Comparison of ENCODE assay signal across 8 cellular contexts in the genomic region with DNA sequence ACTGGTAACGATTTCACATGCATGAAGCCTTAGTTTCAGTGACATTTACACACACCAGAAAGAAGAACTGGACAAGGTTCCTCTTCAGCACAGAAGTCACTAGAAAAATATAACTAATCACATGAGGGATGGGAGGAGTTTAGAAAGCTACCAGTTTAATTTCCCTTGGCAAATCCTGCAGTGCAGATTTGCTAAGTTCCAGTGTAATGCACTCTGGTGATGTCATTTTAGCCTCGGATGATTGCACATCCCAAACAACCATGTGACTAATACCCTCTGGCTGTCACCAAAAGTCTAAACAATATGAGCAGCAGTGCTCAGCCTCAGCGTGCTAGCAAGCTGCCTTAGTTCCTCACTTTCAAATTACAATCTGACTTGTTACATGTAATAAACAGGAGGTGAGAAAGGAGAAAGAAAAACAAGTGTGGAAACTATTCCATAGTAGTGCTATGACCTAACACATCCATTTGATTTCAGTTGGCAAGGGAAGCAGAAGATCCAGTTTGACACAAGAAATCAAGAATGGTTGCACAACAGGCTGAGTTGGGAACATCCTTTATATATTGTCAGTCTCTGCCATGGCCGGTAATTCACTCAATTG. TPM values are rescaled to one million over a fixed set of nuclear protein-coding genes. Genes with fewer than 3 reads are reported as not detected.
A peak's percentile ranks its signal among the peaks of the same experiment; 100 is the strongest.
DNase-seq lines count a peak whose midpoint lies in the region; ATAC-seq and TF ChIP-seq lines count a peak whose summit lies in the region.

No MANE protein-coding gene starts in this region.

- peak; percentile 35 for DNase-seq in D341Med (ENCODE audit: low spot score)
- DNase-seq in HuH-7.5 (ENCODE audit: low spot score): peak; percentile 21
- peak; percentile 79 to 83 for DNase-seq in SJSA1 (ENCODE audit: low read depth in 1 of 2, low spot score in 2 of 2)
- peak; percentile 98 for DNase-seq in fibroblast of mammary gland (ENCODE audit: low read depth)
- DNase-seq in WTC11 (ENCODE audit: low spot score): no peak
- DNase-seq in T-helper 2 cell treated with Interferon-gamma antibody and Interleukin-4, amounts not matched to agents 5 μg/mL and 100 μg/mL, for 36 hours (ENCODE audit: low spot score): no peak

- POLR2A ChIA-PET in WTC11 (lab: Charles Lee): no interaction called here

- no peak for TF ChIP-seq CTCF in fibroblast of mammary gland (conservative IDR thresholded peaks at IDR 0.05; ENCODE audit: control insufficient read depth, insufficient read depth, low read depth, low read length)
- TF ChIP-seq CTCF in neutrophil (IDR thresholded peaks at IDR 0.05): no peak
- TF ChIP-seq CTCF in WTC11 (IDR thresholded peaks at IDR 0.05): no peak

- no peaks in the 10 kb centered on the region for H3K27me3 Mint-ChIP-seq in WTC11 (ENCODE audit: low read depth)
- H3K27me3 Mint-ChIP-seq in T-helper 2 cell treated with Interferon-gamma antibody and Interleukin-4, amounts not matched to agents 5 μg/mL and 100 μg/mL, for 36 hours (ENCODE audit: low read depth): no peaks in the 10 kb centered on the region

- H3K9me3 ChIP-seq in SJSA1 (replicated peaks) (no peaks in the 10 kb centered on the region), neutrophil (no peaks in the 10 kb centered on the region)

- ATAC-seq in HG03457 (IDR thresholded peaks at IDR 0.05; ENCODE audit: unreplicated experiment): no peak
- no peak for ATAC-seq in WTC11

- no peaks in the 10 kb centered on the region for H3K4me1 Mint-ChIP-seq in WTC11
- H3K4me1 Mint-ChIP-seq in T-helper 2 cell treated with Interferon-gamma antibody and Interleukin-4, amounts not matched to agents 5 μg/mL and 100 μg/mL, for 36 hours (ENCODE audit: low read depth): peaks cover 14% of the 10 kb centered on the region

- H3K36me3 ChIP-seq in SJSA1: no peaks in the 10 kb centered on the region
- H3K36me3 ChIP-seq in neutrophil: no peaks in the 10 kb centered on the region

- H3K4me3 ChIP-seq in SJSA1: no peak overlapping the region
- no peak overlapping the region for H3K4me3 ChIP-seq in fibroblast of mammary gland (ENCODE audit: control insufficient read depth, low read depth, low read length)
- peak overlapping the region; percentile 30 to 39 for H3K4me3 ChIP-seq in neutrophil (ENCODE audit: low read depth in 1 of 2, low read length in 1 of 2)

- H3K4me1 ChIP-seq in SJSA1 (replicated peaks): peaks cover 36% of the 10 kb centered on the region
- peaks cover 28 to 44% of the 10 kb centered on the region in 2 experiments for H3K4me1 ChIP-seq in neutrophil (ENCODE audit: control insufficient read depth in 1 of 2, insufficient read depth in 1 of 2, low read depth in 1 of 2, low read length in 1 of 2)

- peak overlapping the region; percentile 75 for H3K27ac ChIP-seq in SJSA1
- peak overlapping the region; percentile 95 for H3K27ac ChIP-seq in neutrophil

- H3K27me3 ChIP-seq in SJSA1 (replicated peaks) (no peaks in the 10 kb centered on the region), neutrophil (no peaks in the 10 kb centered on the region)

- CTCF ChIA-PET in WTC11 (lab: Charles Lee): no interaction called here

- no peak overlapping the region for H3K27ac Mint-ChIP-seq in WTC11
- no peak overlapping the region for H3K27ac Mint-ChIP-seq in T-helper 2 cell treated with Interferon-gamma antibody and Interleukin-4, amounts not matched to agents 5 μg/mL and 100 μg/mL, for 36 hours

- no peak overlapping the region for H3K4me3 Mint-ChIP-seq in WTC11
- no peak overlapping the region for H3K4me3 Mint-ChIP-seq in T-helper 2 cell treated with Interferon-gamma antibody and Interleukin-4, amounts not matched to agents 5 μg/mL and 100 μg/mL, for 36 hours

- H3K9me3 Mint-ChIP-seq in WTC11: peaks cover 6% of the 10 kb centered on the region
- H3K9me3 Mint-ChIP-seq in T-helper 2 cell treated with Interferon-gamma antibody and Interleukin-4, amounts not matched to agents 5 μg/mL and 100 μg/mL, for 36 hours: no peaks in the 10 kb centered on the region

- no peaks in the 10 kb centered on the region for H3K36me3 Mint-ChIP-seq in WTC11
- H3K36me3 Mint-ChIP-seq in T-helper 2 cell treated with Interferon-gamma antibody and Interleukin-4, amounts not matched to agents 5 μg/mL and 100 μg/mL, for 36 hours (ENCODE audit: low read depth): no peaks in the 10 kb centered on the region

TF ChIP-seq in WTC11, 78 proteins besides CTCF, POLR2A, EP300 and RAD21:
- TF ChIP-seq NR3C1 (CRISPR knock-in tag; conservative IDR thresholded peaks at IDR 0.05; ENCODE audit: low read depth) (no peak), ZNF219 (CRISPR knock-in tag; IDR thresholded peaks at IDR 0.05; ENCODE audit: borderline replicate concordance) (no peak), NR1H2 (CRISPR knock-in tag; IDR thresholded peaks at IDR 0.05) (no peak)
- TF ChIP-seq, protein P1, sequence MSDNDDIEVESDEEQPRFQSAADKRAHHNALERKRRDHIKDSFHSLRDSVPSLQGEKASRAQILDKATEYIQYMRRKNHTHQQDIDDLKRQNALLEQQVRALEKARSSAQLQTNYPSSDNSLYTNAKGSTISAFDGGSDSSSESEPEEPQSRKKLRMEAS (CRISPR knock-in tag; IDR thresholded peaks at IDR 0.05): no peak
- TF ChIP-seq, protein P2, sequence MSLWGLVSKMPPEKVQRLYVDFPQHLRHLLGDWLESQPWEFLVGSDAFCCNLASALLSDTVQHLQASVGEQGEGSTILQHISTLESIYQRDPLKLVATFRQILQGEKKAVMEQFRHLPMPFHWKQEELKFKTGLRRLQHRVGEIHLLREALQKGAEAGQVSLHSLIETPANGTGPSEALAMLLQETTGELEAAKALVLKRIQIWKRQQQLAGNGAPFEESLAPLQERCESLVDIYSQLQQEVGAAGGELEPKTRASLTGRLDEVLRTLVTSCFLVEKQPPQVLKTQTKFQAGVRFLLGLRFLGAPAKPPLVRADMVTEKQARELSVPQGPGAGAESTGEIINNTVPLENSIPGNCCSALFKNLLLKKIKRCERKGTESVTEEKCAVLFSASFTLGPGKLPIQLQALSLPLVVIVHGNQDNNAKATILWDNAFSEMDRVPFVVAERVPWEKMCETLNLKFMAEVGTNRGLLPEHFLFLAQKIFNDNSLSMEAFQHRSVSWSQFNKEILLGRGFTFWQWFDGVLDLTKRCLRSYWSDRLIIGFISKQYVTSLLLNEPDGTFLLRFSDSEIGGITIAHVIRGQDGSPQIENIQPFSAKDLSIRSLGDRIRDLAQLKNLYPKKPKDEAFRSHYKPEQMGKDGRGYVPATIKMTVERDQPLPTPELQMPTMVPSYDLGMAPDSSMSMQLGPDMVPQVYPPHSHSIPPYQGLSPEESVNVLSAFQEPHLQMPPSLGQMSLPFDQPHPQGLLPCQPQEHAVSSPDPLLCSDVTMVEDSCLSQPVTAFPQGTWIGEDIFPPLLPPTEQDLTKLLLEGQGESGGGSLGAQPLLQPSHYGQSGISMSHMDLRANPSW (CRISPR knock-in tag; conservative IDR thresholded peaks at IDR 0.05; ENCODE audit: low read depth): no peak

RNA-seq across cellular contexts. Expression of a gene that starts 35.3 kb away (rescaled TPM):
- total RNA-seq in SJSA1 (2014; rRNA removed; shearing (Covaris generic)): 206 and 247 TPM in 2 replicates
- 122 to 133 TPM (median 124 TPM) in 3 replicates for total RNA-seq in WTC11 (2021)

Comparison
In these comparisons a context has a peak if more than half of its experiments do, and no peak if none do; other contexts are left out.
1. DNase-seq: peak in D341Med (single experiment), HuH-7.5 (single experiment), SJSA1 (2 of 2) and fibroblast of mammary gland (single experiment); none in WTC11 (single experiment) and T-helper 2 cell treated with Interferon-gamma antibody and Interleukin-4, amounts not matched to agents 5 μg/mL and 100 μg/mL, for 36 hours (single experiment).
2. H3K4me3 ChIP-seq: peak in neutrophil (2 of 2); none in SJSA1 (single experiment) and fibroblast of mammary gland (single experiment).